In genomic region chr3:185648396-185648795, GRCh38 we compare ENCODE assay signal across 22 cellular contexts.
DNase-seq lines count a peak whose midpoint lies in the region; ATAC-seq and TF ChIP-seq lines count a peak whose summit lies in the region.
"Had no signal": no experiment of that assay in that cellular context is flagged by ENCODE, and none has a peak within 500 bp of the region (broad histone marks: within the 10 kb centered on the region; RNA-seq: fewer than 3 reads in every experiment).

No MANE protein-coding gene starts in this region.

- H3K9ac ChIP-seq in mesenchymal stem cell (ENCODE audit: low read length): no peak overlapping the region
- no peak overlapping the region for H3K9ac ChIP-seq in endodermal cell (ENCODE audit: extremely low read depth, low read length, poor library complexity, severe bottlenecking)
- H3K9ac ChIP-seq: BLaER1 had no signal

- no peak overlapping the region for H4K91ac ChIP-seq in mesenchymal stem cell (ENCODE audit: low read length)

- no peak overlapping the region for H2BK120ac ChIP-seq in mesenchymal stem cell (ENCODE audit: low read depth, low read length)

- H3K4me3 Mint-ChIP-seq in WTC11 (no peak overlapping the region), progenitor cell of endocrine pancreas (ENCODE audit: low read depth) (no peak overlapping the region), endodermal cell (no peak overlapping the region)
- no peak overlapping the region for H3K4me3 Mint-ChIP-seq in activated T-cell treated with anti-CD3 and anti-CD28 coated beads, Interleukin-2, amount 50 U/mL, for 24 hours
- H3K4me3 Mint-ChIP-seq: GM23338 had no signal

- H3K4ac ChIP-seq in mesenchymal stem cell (ENCODE audit: low read depth in 1 of 2, low read length in 2 of 2): no peak overlapping the region

- no peaks in the 10 kb centered on the region for H3K27me3 ChIP-seq in ACC112 (ENCODE audit: insufficient read depth, low read length)
- no peaks in the 10 kb centered on the region for H3K27me3 ChIP-seq in mesenchymal stem cell (ENCODE audit: control insufficient read depth in 1 of 2, insufficient read depth in 1 of 2, low read length in 2 of 2)
- H3K27me3 ChIP-seq in endodermal cell (ENCODE audit: control insufficient read depth, insufficient read depth, low read length, poor library complexity, severe bottlenecking): no peaks in the 10 kb centered on the region
- H3K27me3 ChIP-seq: BLaER1 had no signal

- no peak for DNase-seq in WTC11 (ENCODE audit: low spot score)
- no peak for DNase-seq in mesenchymal stem cell
- no peak for DNase-seq in progenitor cell of endocrine pancreas (ENCODE audit: low spot score, unreplicated experiment)
- no peak for DNase-seq in endodermal cell
- DNase-seq in activated T-cell treated with anti-CD3 and anti-CD28 coated beads, Interleukin-2, amount 50 U/mL, for 24 hours: no peak
- no peak for DNase-seq in activated effector memory CD4-positive, alpha-beta T cell treated with Interleukin-2 at 50 U/mL for 16 hours
- DNase-seq: CD4-positive, CD25-positive, alpha-beta regulatory T cell; Kasumi-1; MV-4-11; NCI-H1105; NCI-H146; NCI-H1930; NCI-H2107; NCI-H446; NCI-H524 treated with DMSO at 0.1 percent for 48 hours; NCI-H774; PC-3 had no signal

- no peak overlapping the region for H3K14ac ChIP-seq in mesenchymal stem cell (ENCODE audit: low read length in 2 of 2)

- H3K23ac ChIP-seq in mesenchymal stem cell (ENCODE audit: low read length in 2 of 2): no peak overlapping the region

- WGBS in mesenchymal stem cell: 97% methylated on average over 4 of the region's 4 CpGs
- WGBS in endodermal cell (ENCODE audit: insufficient coverage in 1 of 2, insufficient read length in 1 of 2), 2 experiments: 94% methylated on average over 3 to 4 of the region's 4 CpGs

- H3K18ac ChIP-seq in mesenchymal stem cell (ENCODE audit: low read depth in 1 of 2, low read length in 2 of 2): no peak overlapping the region

- no peak for TF ChIP-seq CTCF in WTC11 (IDR thresholded peaks at IDR 0.05)
- no peak for TF ChIP-seq CTCF in progenitor cell of endocrine pancreas (IDR thresholded peaks at IDR 0.05; ENCODE audit: unreplicated experiment)
- TF ChIP-seq CTCF in endodermal cell (conservative IDR thresholded peaks at IDR 0.05): no peak

- CTCF ChIA-PET in WTC11 (lab: Charles Lee): interaction anchor here (5.0 kb wide), 1 partner anchor 12 kb away, joined by 40 read pairs; no protein-coding TSS in a partner anchor

- no peak overlapping the region for H3K4me3 ChIP-seq in ACC112 (ENCODE audit: low read depth, low read length)
- H3K4me3 ChIP-seq in mesenchymal stem cell (ENCODE audit: insufficient read depth in 1 of 2, low read depth in 1 of 2, low read length in 2 of 2): no peak overlapping the region
- H3K4me3 ChIP-seq in endodermal cell (ENCODE audit: low read length): no peak overlapping the region
- H3K4me3 ChIP-seq: BLaER1, GM23338, HAP-1, K562 had no signal

- no peaks in the 10 kb centered on the region for H3K9me3 ChIP-seq in mesenchymal stem cell (ENCODE audit: control insufficient read depth, low read length)
- H3K9me3 ChIP-seq in endodermal cell (ENCODE audit: control insufficient read depth, low read length): no peaks in the 10 kb centered on the region
- H3K9me3 ChIP-seq: BLaER1, HAP-1 had no signal

- H3K27me3 Mint-ChIP-seq in WTC11 (ENCODE audit: low read depth) (no peaks in the 10 kb centered on the region; the same call in 1 of the 2 replicates), progenitor cell of endocrine pancreas (no peaks in the 10 kb centered on the region), endodermal cell (ENCODE audit: insufficient read depth) (no peaks in the 10 kb centered on the region)
- H3K27me3 Mint-ChIP-seq in activated T-cell treated with anti-CD3 and anti-CD28 coated beads, Interleukin-2, amount 50 U/mL, for 24 hours: peaks cover 22% of the 10 kb centered on the region

- no peak overlapping the region for H2BK12ac ChIP-seq in mesenchymal stem cell (ENCODE audit: low read length in 2 of 2)

- H2AFZ ChIP-seq in ACC112 (ENCODE audit: low read length, unreplicated experiment): no peak overlapping the region
- H2AFZ ChIP-seq in mesenchymal stem cell (ENCODE audit: low read depth, low read length): no peak overlapping the region
- H2AFZ ChIP-seq: GM23338 had no signal

- peaks cover 24% of the 10 kb centered on the region for H3K79me1 ChIP-seq in mesenchymal stem cell (replicated peaks; ENCODE audit: low read length, poor library complexity, severe bottlenecking)

- no peak for ATAC-seq in WTC11
- ATAC-seq: GM23338, K562, PC-3 had no signal

- H3K9me3 Mint-ChIP-seq in WTC11: no peaks in the 10 kb centered on the region
- no peaks in the 10 kb centered on the region for H3K9me3 Mint-ChIP-seq in progenitor cell of endocrine pancreas (ENCODE audit: low read depth)
- H3K9me3 Mint-ChIP-seq in endodermal cell: no peaks in the 10 kb centered on the region
- H3K9me3 Mint-ChIP-seq in activated T-cell treated with anti-CD3 and anti-CD28 coated beads, Interleukin-2, amount 50 U/mL, for 24 hours: no peaks in the 10 kb centered on the region
- H3K9me3 Mint-ChIP-seq: GM23338 had no signal

- H2BK5ac ChIP-seq in mesenchymal stem cell (ENCODE audit: low read depth, low read length, poor library complexity, severe bottlenecking): no peak overlapping the region

- peak overlapping the region; percentile 41; the same call in 1 of the 2 replicates for H3K27ac Mint-ChIP-seq in WTC11
- H3K27ac Mint-ChIP-seq in progenitor cell of endocrine pancreas: peak overlapping the region; percentile 6
- no peak overlapping the region for H3K27ac Mint-ChIP-seq in endodermal cell
- no peak overlapping the region for H3K27ac Mint-ChIP-seq in activated T-cell treated with anti-CD3 and anti-CD28 coated beads, Interleukin-2, amount 50 U/mL, for 24 hours
- H3K27ac Mint-ChIP-seq: CD4-positive, CD25-positive, alpha-beta regulatory T cell had no signal

- H3K79me2 ChIP-seq in ACC112 (ENCODE audit: control insufficient read depth, insufficient read depth, low read length, unreplicated experiment): peaks cover 3% of the 10 kb centered on the region

- H2AK5ac ChIP-seq in mesenchymal stem cell (ENCODE audit: low read length, severe bottlenecking): no peak overlapping the region

- no peak overlapping the region for H3K4me2 ChIP-seq in mesenchymal stem cell (ENCODE audit: low read length, poor library complexity, severe bottlenecking)
- H3K4me2 ChIP-seq: BLaER1, GM23338 had no signal

- H3K4me1 ChIP-seq in ACC112 (ENCODE audit: control insufficient read depth, insufficient read depth, low read length, unreplicated experiment): peaks cover 7% of the 10 kb centered on the region
- peaks cover 26% of the 10 kb centered on the region for H3K4me1 ChIP-seq in mesenchymal stem cell (ENCODE audit: control insufficient read depth, insufficient read depth, low read depth, low read length)
- peaks cover 8% of the 10 kb centered on the region for H3K4me1 ChIP-seq in endodermal cell (ENCODE audit: control insufficient read depth, insufficient read depth, low read length)
- H3K4me1 ChIP-seq: BLaER1, HAP-1 had no signal

- no peak overlapping the region for H4K8ac ChIP-seq in mesenchymal stem cell (ENCODE audit: low read length)

- H3K4me1 Mint-ChIP-seq in WTC11: peaks cover 30% of the 10 kb centered on the region
- H3K4me1 Mint-ChIP-seq in progenitor cell of endocrine pancreas (ENCODE audit: low read depth): no peaks in the 10 kb centered on the region
- H3K4me1 Mint-ChIP-seq in endodermal cell: peaks cover 16% of the 10 kb centered on the region
- H3K4me1 Mint-ChIP-seq in activated T-cell treated with anti-CD3 and anti-CD28 coated beads, Interleukin-2, amount 50 U/mL, for 24 hours (ENCODE audit: low read depth): no peaks in the 10 kb centered on the region
- H3K4me1 Mint-ChIP-seq: CD4-positive, CD25-positive, alpha-beta regulatory T cell had no signal

- H2BK15ac ChIP-seq in mesenchymal stem cell (ENCODE audit: low read depth, poor library complexity, severe bottlenecking): no peak overlapping the region

- H3K27ac ChIP-seq in ACC112 (ENCODE audit: low read depth, low read length) (0 out of 2 replicates have a peak overlapping the region, but pooled peaks have one; percentile 63), mesenchymal stem cell (ENCODE audit: low read length, poor library complexity, severe bottlenecking) (peak overlapping the region; percentile 58), endodermal cell (ENCODE audit: low read depth, low read length) (no peak overlapping the region)
- H3K27ac ChIP-seq: BLaER1 had no signal

- H3K36me3 Mint-ChIP-seq in WTC11 (peaks cover 61% of the 10 kb centered on the region), progenitor cell of endocrine pancreas (ENCODE audit: insufficient read depth) (peaks cover 32% of the 10 kb centered on the region), endodermal cell (ENCODE audit: low read depth) (peaks cover 75% of the 10 kb centered on the region)
- H3K36me3 Mint-ChIP-seq in activated T-cell treated with anti-CD3 and anti-CD28 coated beads, Interleukin-2, amount 50 U/mL, for 24 hours (ENCODE audit: low read depth): no peaks in the 10 kb centered on the region
- H3K36me3 Mint-ChIP-seq: CD4-positive, CD25-positive, alpha-beta regulatory T cell had no signal

- POLR2A ChIA-PET in WTC11 (lab: Charles Lee): no interaction called here

- H3K36me3 ChIP-seq in ACC112 (ENCODE audit: insufficient read depth, low read length): peaks cover 50% of the 10 kb centered on the region
- H3K36me3 ChIP-seq in mesenchymal stem cell (ENCODE audit: control insufficient read depth in 1 of 2, insufficient read depth in 2 of 2, low read depth in 1 of 2, low read length in 2 of 2): peaks cover 63 to 71% of the 10 kb centered on the region in 2 experiments
- H3K36me3 ChIP-seq in endodermal cell (ENCODE audit: control insufficient read depth, insufficient read depth, low read length): peaks cover 69% of the 10 kb centered on the region
- H3K36me3 ChIP-seq: BLaER1 had no signal

TF ChIP-seq in WTC11, 78 proteins besides CTCF, POLR2A, EP300 and RAD21 (continues in another document):
- TF ChIP-seq ETV6 (CRISPR knock-in tag; IDR thresholded peaks at IDR 0.05) (no peak), KAT7 (CRISPR knock-in tag; IDR thresholded peaks at IDR 0.05; ENCODE audit: borderline replicate concordance) (no peak), GABPB1 (CRISPR knock-in tag; IDR thresholded peaks at IDR 0.05) (no peak), ATF3 (CRISPR knock-in tag; conservative IDR thresholded peaks at IDR 0.05) (no peak), ZNF232 (CRISPR knock-in tag; IDR thresholded peaks at IDR 0.05) (no peak), SP1 (CRISPR knock-in tag; conservative IDR thresholded peaks at IDR 0.05) (no peak)

Comparison
In these comparisons a context has a peak if more than half of its experiments do, and no peak if none do; other contexts are left out.
1. H3K27ac Mint-ChIP-seq: peak in WTC11 (single experiment) and progenitor cell of endocrine pancreas (single experiment); none in endodermal cell (single experiment) and activated T-cell treated with anti-CD3 and anti-CD28 coated beads, Interleukin-2, amount 50 U/mL, for 24 hours (single experiment).